23 cellular contexts compared by ENCODE assay signal in the genomic region with DNA sequence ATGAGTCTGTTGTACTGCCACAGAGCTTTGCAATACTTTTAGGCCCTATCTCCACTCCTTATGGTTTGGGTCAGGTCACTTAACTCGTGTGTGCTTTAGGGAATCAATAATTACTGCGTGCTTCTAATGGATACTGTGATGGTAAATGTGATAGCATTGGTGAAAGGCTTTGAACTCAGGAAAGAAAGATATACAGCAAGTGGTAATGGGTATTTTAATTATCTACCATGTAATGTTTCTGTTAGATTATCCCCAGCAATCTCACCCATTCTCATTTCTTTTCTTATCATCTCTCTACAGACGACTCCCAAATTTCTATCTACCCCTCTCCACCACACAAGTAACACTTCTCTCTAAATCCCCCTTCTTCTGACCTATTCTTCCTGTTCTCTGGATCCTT.
DNase-seq lines count a peak whose midpoint lies in the region; ATAC-seq and TF ChIP-seq lines count a peak whose summit lies in the region.
"Had no signal": no experiment of that assay in that cellular context is flagged by ENCODE, and none has a peak within 500 bp of the region (broad histone marks: within the 10 kb centered on the region; RNA-seq: fewer than 3 reads in every experiment).

No MANE protein-coding gene starts in this region.

- no peak overlapping the region for H3K4me2 ChIP-seq in mesendoderm (ENCODE audit: low read length)
- H3K4me2 ChIP-seq: BLaER1, GM23338 had no signal

- no peak overlapping the region for H3K56ac ChIP-seq in mesendoderm (ENCODE audit: low read length)

- H3K9ac ChIP-seq in mesendoderm (ENCODE audit: low read length) = no peak overlapping the region
- H3K9ac ChIP-seq: BLaER1 had no signal

- no peak overlapping the region for H3K4me3 Mint-ChIP-seq in activated T-cell treated with anti-CD3 and anti-CD28 coated beads, Interleukin-2, amount 50 U/mL, for 72 hours
- H3K4me3 Mint-ChIP-seq in activated T-cell treated with anti-CD3 and anti-CD28 coated beads, Interleukin-2, amount 50 U/mL, for 24 hours = no peak overlapping the region
- H3K4me3 Mint-ChIP-seq: B cell; CD4-positive, CD25-positive, alpha-beta regulatory T cell; CD8-positive, alpha-beta T cell; GM23338; H9; HFFc6 had no signal

- H3K4me1 ChIP-seq in mesendoderm (ENCODE audit: control insufficient read depth, low read depth, low read length) = no peaks in the 10 kb centered on the region
- H3K4me1 ChIP-seq: BLaER1, Caco-2 had no signal

- H3K36me3 ChIP-seq in mesendoderm (ENCODE audit: control insufficient read depth, insufficient read depth, low read length) = no peaks in the 10 kb centered on the region
- H3K36me3 ChIP-seq: BLaER1 had no signal

- no peak overlapping the region for H3K4ac ChIP-seq in mesendoderm (ENCODE audit: low read depth, low read length)

- H3K18ac ChIP-seq in mesendoderm (ENCODE audit: low read length) = no peak overlapping the region

- H3K4me1 Mint-ChIP-seq in activated T-cell treated with anti-CD3 and anti-CD28 coated beads, Interleukin-2, amount 50 U/mL, for 72 hours (ENCODE audit: low read depth) = no peaks in the 10 kb centered on the region
- H3K4me1 Mint-ChIP-seq in activated T-cell treated with anti-CD3 and anti-CD28 coated beads, Interleukin-2, amount 50 U/mL, for 24 hours (ENCODE audit: low read depth) = no peaks in the 10 kb centered on the region
- H3K4me1 Mint-ChIP-seq: B cell had no signal

- H3K4me3 ChIP-seq in mesendoderm (ENCODE audit: low read length) (no peak overlapping the region), dorsolateral prefrontal cortex (no peak overlapping the region)
- H3K4me3 ChIP-seq: BLaER1, GM12878, GM23338 had no signal

- WGBS in mesendoderm (ENCODE audit: extremely low coverage, insufficient coverage, low lambda C conversion rate) = no CpG with 5 or more reads among the region's 3 CpGs

- DNase-seq in activated T-cell treated with anti-CD3 and anti-CD28 coated beads, Interleukin-2, amount 50 U/mL, for 72 hours = no peak
- no peak for DNase-seq in activated T-cell treated with anti-CD3 and anti-CD28 coated beads, Interleukin-2, amount 50 U/mL, for 24 hours
- DNase-seq in OCI-M1 (lab: John Stamatoyannopoulos, UW) (peak; percentile 5), mesendoderm (peak; percentile 6), dorsolateral prefrontal cortex (no peak), globus pallidus (ENCODE audit: low spot score) (no peak)
- DNase-seq: Caco-2; CD4-positive, CD25-positive, alpha-beta regulatory T cell; CD8-positive, alpha-beta T cell; DMS 273 treated with DMSO at 0.1 percent for 48 hours; DMS79; EL; GDM1; H9; HFFc6 had no signal

- no peak for TF ChIP-seq CTCF in dorsolateral prefrontal cortex (IDR thresholded peaks at IDR 0.05 in 54 of 56, conservative IDR thresholded peaks at IDR 0.05 in 2 of 56; ENCODE audit: low read depth in 1 of 56, partially characterized antibody in 56 of 56)

- H3K23ac ChIP-seq in mesendoderm (ENCODE audit: low read length) = no peak overlapping the region

- H3K79me1 ChIP-seq in mesendoderm (ENCODE audit: low read length) = no peaks in the 10 kb centered on the region

- no peak overlapping the region for H2BK15ac ChIP-seq in mesendoderm (replicated peaks; ENCODE audit: low read depth)

- H2AK5ac ChIP-seq in mesendoderm (ENCODE audit: low read length) = no peak overlapping the region

- no peak overlapping the region for H4K5ac ChIP-seq in mesendoderm (ENCODE audit: low read length)

- no peaks in the 10 kb centered on the region for H3K79me2 ChIP-seq in mesendoderm (ENCODE audit: control insufficient read depth, insufficient read depth, low read length)

- no peak for ATAC-seq in activated T-cell treated with anti-CD3 and anti-CD28 coated beads, Interleukin-2, amount 50 U/mL, for 72 hours (replicated peaks in 1 of 2)
- no peak for ATAC-seq in HG02938 (IDR thresholded peaks at IDR 0.05; ENCODE audit: unreplicated experiment)
- ATAC-seq: CD8-positive, alpha-beta T cell; GM12878; GM23338; HCT116 had no signal

- no peak overlapping the region for H2BK5ac ChIP-seq in mesendoderm (ENCODE audit: low read length)

- H3K27ac Mint-ChIP-seq in activated T-cell treated with anti-CD3 and anti-CD28 coated beads, Interleukin-2, amount 50 U/mL, for 72 hours = peak overlapping the region; percentile 20
- no peak overlapping the region for H3K27ac Mint-ChIP-seq in activated T-cell treated with anti-CD3 and anti-CD28 coated beads, Interleukin-2, amount 50 U/mL, for 24 hours
- H3K27ac Mint-ChIP-seq: B cell; CD4-positive, CD25-positive, alpha-beta regulatory T cell; CD8-positive, alpha-beta T cell; GM23338; HFFc6 had no signal

- no peaks in the 10 kb centered on the region for H3K9me3 Mint-ChIP-seq in activated T-cell treated with anti-CD3 and anti-CD28 coated beads, Interleukin-2, amount 50 U/mL, for 72 hours
- no peaks in the 10 kb centered on the region for H3K9me3 Mint-ChIP-seq in activated T-cell treated with anti-CD3 and anti-CD28 coated beads, Interleukin-2, amount 50 U/mL, for 24 hours
- H3K9me3 Mint-ChIP-seq: CD4-positive, CD25-positive, alpha-beta regulatory T cell; CD8-positive, alpha-beta T cell; GM23338; H9 had no signal

- H3K27me3 ChIP-seq in mesendoderm (ENCODE audit: insufficient read depth, low read length, poor library complexity) (no peaks in the 10 kb centered on the region), dorsolateral prefrontal cortex (peaks cover 0 to 95% (median 39%) of the 10 kb centered on the region in 45 donors)

- intact Hi-C loops in dorsolateral prefrontal cortex (cut with DNase I) = no loop called here

- H2BK120ac ChIP-seq in mesendoderm (ENCODE audit: low read depth, low read length) = no peak overlapping the region

- H3K36me3 Mint-ChIP-seq in activated T-cell treated with anti-CD3 and anti-CD28 coated beads, Interleukin-2, amount 50 U/mL, for 72 hours (ENCODE audit: insufficient read depth in 2 of 2) = no peaks in the 10 kb centered on the region
- no peaks in the 10 kb centered on the region for H3K36me3 Mint-ChIP-seq in activated T-cell treated with anti-CD3 and anti-CD28 coated beads, Interleukin-2, amount 50 U/mL, for 24 hours (ENCODE audit: low read depth)
- H3K36me3 Mint-ChIP-seq: CD4-positive, CD25-positive, alpha-beta regulatory T cell; CD8-positive, alpha-beta T cell had no signal

- H3K27me3 Mint-ChIP-seq in activated T-cell treated with anti-CD3 and anti-CD28 coated beads, Interleukin-2, amount 50 U/mL, for 72 hours (ENCODE audit: low read depth) = peaks cover 35% of the 10 kb centered on the region
- H3K27me3 Mint-ChIP-seq in activated T-cell treated with anti-CD3 and anti-CD28 coated beads, Interleukin-2, amount 50 U/mL, for 24 hours = peaks cover 43% of the 10 kb centered on the region
- H3K27me3 Mint-ChIP-seq: B cell had no signal

- H3K27ac ChIP-seq in mesendoderm (ENCODE audit: low read depth, low read length) (no peak overlapping the region), dorsolateral prefrontal cortex (no peak overlapping the region)
- H3K27ac ChIP-seq: 22Rv1, BLaER1, C4-2B had no signal

- no peak overlapping the region for H4K8ac ChIP-seq in mesendoderm (ENCODE audit: low read depth, low read length)

Comparison
In these comparisons a context has a peak if more than half of its experiments do, and no peak if none do; other contexts are left out.
1. DNase-seq: peak in OCI-M1 (single experiment) and mesendoderm (single experiment); none in activated T-cell treated with anti-CD3 and anti-CD28 coated beads, Interleukin-2, amount 50 U/mL, for 72 hours (0 of 2), activated T-cell treated with anti-CD3 and anti-CD28 coated beads, Interleukin-2, amount 50 U/mL, for 24 hours (single experiment), dorsolateral prefrontal cortex (0 of 10) and globus pallidus (single experiment).